Comparison of ENCODE assay signal across 29 cellular contexts in genomic region chr15:73862276-73862675, GRCh38. TPM values are rescaled to one million over a fixed set of nuclear protein-coding genes. Genes with fewer than 3 reads are reported as not detected.
"Had no signal": no experiment of that assay in that cellular context is flagged by ENCODE, and none has a peak within 500 bp of the region (broad histone marks: within the 10 kb centered on the region; RNA-seq: fewer than 3 reads in every experiment).

No MANE protein-coding gene starts in this region.

- H3K9me3 ChIP-seq: Peyer's patch had no signal

- H3K4me1 Mint-ChIP-seq: activated B cell treated with CpG ODN at 0.5 μM for 24 hours; activated CD4-positive, alpha-beta T cell treated with anti-CD3 and anti-CD28 coated beads, Interleukin-2, amount 10 ng/mL, durations not matched to agents 24 days and 14 days had no signal

- H3K4me3 Mint-ChIP-seq: activated B cell treated with CpG ODN at 0.5 μM for 24 hours; activated CD4-positive, alpha-beta T cell treated with anti-CD3 and anti-CD28 coated beads, Interleukin-2, amount 10 ng/mL, durations not matched to agents 24 days and 14 days; activated naive CD4-positive, alpha-beta T cell treated with anti-CD3 and anti-CD28 coated beads, Interleukin-2, amount 10 ng/mL, durations not matched to agents 7 days and 5 days; activated naive CD8-positive, alpha-beta T cell treated with anti-CD3 and anti-CD28 coated beads for 36 hours; activated T-cell treated with anti-CD3 and anti-CD28 coated beads, Interleukin-2, amount 50 U/mL, for 72 hours; T-helper 17 cell had no signal

- H3K4me3 ChIP-seq: MG63, Peyer's patch had no signal

- H3K27ac Mint-ChIP-seq: activated B cell treated with CpG ODN at 0.5 μM for 24 hours; activated CD4-positive, alpha-beta T cell treated with anti-CD3 and anti-CD28 coated beads, Interleukin-2, amount 10 ng/mL, durations not matched to agents 24 days and 14 days; activated naive CD4-positive, alpha-beta T cell treated with anti-CD3 and anti-CD28 coated beads, Interleukin-2, amount 10 ng/mL, durations not matched to agents 7 days and 5 days; activated naive CD8-positive, alpha-beta T cell treated with anti-CD3 and anti-CD28 coated beads for 36 hours; activated T-helper 2 cell treated with anti-CD3 and anti-CD28 coated beads, Interferon-gamma antibody, Interleukin-2, Interleukin-4, amounts not matched to agents 10 μg/mL and 5 μg/mL and 100 μg/mL, durations not matched to agents 14 hours and 24 hours and 36 hours; T-helper 17 cell had no signal

- H3K27ac ChIP-seq: brain microvascular endothelial cell, Peyer's patch, RWPE1 had no signal

- H3K36me3 ChIP-seq: brain microvascular endothelial cell, MG63, Peyer's patch had no signal

- H3K36me3 Mint-ChIP-seq: activated naive CD4-positive, alpha-beta T cell treated with anti-CD3 and anti-CD28 coated beads, Interleukin-2, amount 10 ng/mL, durations not matched to agents 7 days and 5 days; activated naive CD8-positive, alpha-beta T cell treated with anti-CD3 and anti-CD28 coated beads for 36 hours had no signal

- H3K9me3 Mint-ChIP-seq: activated CD4-positive, alpha-beta T cell treated with anti-CD3 and anti-CD28 coated beads, Interleukin-2, amount 10 ng/mL, durations not matched to agents 24 days and 14 days; activated naive CD4-positive, alpha-beta T cell treated with anti-CD3 and anti-CD28 coated beads, Interleukin-2, amount 10 ng/mL, durations not matched to agents 7 days and 5 days; activated naive CD8-positive, alpha-beta T cell treated with anti-CD3 and anti-CD28 coated beads for 36 hours; activated T-cell treated with anti-CD3 and anti-CD28 coated beads, Interleukin-2, amount 50 U/mL, for 72 hours; activated T-helper 2 cell treated with anti-CD3 and anti-CD28 coated beads, Interferon-gamma antibody, Interleukin-2, Interleukin-4, amounts not matched to agents 10 μg/mL and 5 μg/mL and 100 μg/mL, durations not matched to agents 14 hours and 24 hours and 36 hours had no signal

- H3K4me1 ChIP-seq: Peyer's patch had no signal

- DNase-seq: activated B cell treated with CpG ODN at 0.5 μM for 24 hours; activated CD4-positive, alpha-beta T cell treated with anti-CD3 and anti-CD28 coated beads for 1 hour; activated CD4-positive, alpha-beta T cell treated with anti-CD3 and anti-CD28 coated beads, Interleukin-2, amount 10 ng/mL, durations not matched to agents 24 days and 14 days; activated CD4-positive, alpha-beta T cell treated with anti-CD3 and anti-CD28 coated beads, Interleukin-2, amount 50 U/mL, for 48 hours; activated gamma-delta T cell treated with Interleukin-2 at 50 U/mL for 16 hours; activated naive CD4-positive, alpha-beta T cell treated with anti-CD3 and anti-CD28 coated beads, Interleukin-2, amount 10 ng/mL, durations not matched to agents 7 days and 5 days; activated naive CD8-positive, alpha-beta T cell treated with anti-CD3 and anti-CD28 coated beads for 36 hours; activated T-cell treated with anti-CD3 and anti-CD28 coated beads for 4 hours; activated T-cell treated with anti-CD3 and anti-CD28 coated beads, Interleukin-2, amount 50 U/mL, for 72 hours; brain microvascular endothelial cell; MG63; MV-4-11; NCI-H1092 treated with DMSO at 0.1 percent for 48 hours; NCI-H1436; NCI-H1694 treated with DMSO at 0.1 percent for 48 hours; NCI-H2081; NCI-H510A treated with DMSO at 0.1 percent for 48 hours; NCI-H69; NK-92 treated with Interleukin-12 subunit alpha and Interleukin-12 subunit beta, amount 100 ng/mL, for 24 hours; OCI-M1; Peyer's patch; SHP77; T-helper 17 cell; T-helper 9 cell had no signal

- ATAC-seq: activated T-cell treated with anti-CD3 and anti-CD28 coated beads, Interleukin-2, amount 50 U/mL, for 72 hours; T-helper 17 cell had no signal

- H3K27me3 ChIP-seq: Peyer's patch had no signal

RNA-seq across cellular contexts. Expression of gene TBC1D21, which starts 11.1 kb away (rescaled TPM):
- total RNA-seq: activated B cell treated with CpG ODN at 0.5 μM for 24 hours; activated CD4-positive, alpha-beta T cell treated with anti-CD3 and anti-CD28 coated beads, Interleukin-2, amount 10 ng/mL, durations not matched to agents 24 days and 14 days; activated naive CD8-positive, alpha-beta T cell treated with anti-CD3 and anti-CD28 coated beads for 36 hours; activated T-cell treated with anti-CD3 and anti-CD28 coated beads, Interleukin-2, amount 50 U/mL, for 72 hours; activated T-helper 2 cell treated with anti-CD3 and anti-CD28 coated beads, Interferon-gamma antibody, Interleukin-2, Interleukin-4, amounts not matched to agents 10 μg/mL and 5 μg/mL and 100 μg/mL, durations not matched to agents 14 hours and 24 hours and 36 hours; cardiac septum; Peyer's patch; SK-MEL-5; T-helper 17 cell had no signal
- polyA plus RNA-seq: adipose tissue had no signal
